17 cellular contexts compared by ENCODE assay signal in the genomic region with DNA sequence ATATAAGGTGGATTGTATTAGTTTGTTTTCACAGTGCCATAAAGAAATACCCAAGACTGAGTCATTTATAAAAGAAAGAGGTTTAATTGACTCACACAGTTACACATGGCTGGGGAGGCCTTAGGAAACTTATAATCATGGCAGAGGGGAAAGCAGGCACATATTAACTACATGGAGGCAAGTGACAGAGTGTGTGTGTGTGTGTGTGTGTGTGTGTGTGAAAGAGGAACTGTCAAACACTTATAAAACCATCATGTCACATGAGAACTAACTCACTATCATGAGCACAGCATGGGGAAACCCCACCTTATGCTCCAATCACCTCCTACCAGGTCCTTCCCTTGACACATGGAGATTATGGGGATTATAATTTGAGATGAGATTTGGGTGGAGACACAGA.
DNase-seq lines count a peak whose midpoint lies in the region; ATAC-seq and TF ChIP-seq lines count a peak whose summit lies in the region.
"Had no signal": no experiment of that assay in that cellular context is flagged by ENCODE, and none has a peak within 500 bp of the region (broad histone marks: within the 10 kb centered on the region; RNA-seq: fewer than 3 reads in every experiment).

No MANE protein-coding gene starts in this region.

- H3K4me1 Mint-ChIP-seq in activated naive CD4-positive, alpha-beta T cell treated with anti-CD3 and anti-CD28 coated beads for 36 hours (ENCODE audit: low read depth) = peaks cover 58% of the 10 kb centered on the region
- H3K4me1 Mint-ChIP-seq in activated naive CD4-positive, alpha-beta T cell treated with anti-CD3 and anti-CD28 coated beads, Interleukin-2, amount 10 ng/mL, durations not matched to agents 7 days and 5 days = peaks cover 11% of the 10 kb centered on the region
- peaks cover 24% of the 10 kb centered on the region for H3K4me1 Mint-ChIP-seq in activated T-helper 1 cell treated with anti-CD3 and anti-CD28 coated beads, Interleukin-12 subunit alpha, Interleukin-12 subunit beta, Interleukin-2, Interleukin-4 antibody, amounts not matched to agents 30 ng/mL and 10 ng/mL and 1 ng/mL, durations not matched to agents 14 hours and 24 hours and 36 hours (ENCODE audit: low read depth)
- no peaks in the 10 kb centered on the region for H3K4me1 Mint-ChIP-seq in WTC11
- H3K4me1 Mint-ChIP-seq: immature natural killer cell had no signal

- no peak overlapping the region for H3K4me3 Mint-ChIP-seq in activated naive CD4-positive, alpha-beta T cell treated with anti-CD3 and anti-CD28 coated beads for 36 hours
- no peak overlapping the region for H3K4me3 Mint-ChIP-seq in activated naive CD4-positive, alpha-beta T cell treated with anti-CD3 and anti-CD28 coated beads, Interleukin-2, amount 10 ng/mL, durations not matched to agents 7 days and 5 days
- no peak overlapping the region for H3K4me3 Mint-ChIP-seq in activated T-helper 1 cell treated with anti-CD3 and anti-CD28 coated beads, Interleukin-12 subunit alpha, Interleukin-12 subunit beta, Interleukin-2, Interleukin-4 antibody, amounts not matched to agents 30 ng/mL and 10 ng/mL and 1 ng/mL, durations not matched to agents 14 hours and 24 hours and 36 hours
- H3K4me3 Mint-ChIP-seq in WTC11 = no peak overlapping the region
- H3K4me3 Mint-ChIP-seq: activated naive CD8-positive, alpha-beta T cell treated with anti-CD3 and anti-CD28 coated beads, Interleukin-2, amount 10 ng/mL, durations not matched to agents 7 days and 5 days; effector memory CD8-positive, alpha-beta T cell; immature natural killer cell had no signal

- peaks cover 6% of the 10 kb centered on the region for H3K36me3 Mint-ChIP-seq in activated naive CD4-positive, alpha-beta T cell treated with anti-CD3 and anti-CD28 coated beads for 36 hours (ENCODE audit: low read depth)
- peaks cover 5% of the 10 kb centered on the region for H3K36me3 Mint-ChIP-seq in activated naive CD4-positive, alpha-beta T cell treated with anti-CD3 and anti-CD28 coated beads, Interleukin-2, amount 10 ng/mL, durations not matched to agents 7 days and 5 days
- H3K36me3 Mint-ChIP-seq in activated T-helper 1 cell treated with anti-CD3 and anti-CD28 coated beads, Interleukin-12 subunit alpha, Interleukin-12 subunit beta, Interleukin-2, Interleukin-4 antibody, amounts not matched to agents 30 ng/mL and 10 ng/mL and 1 ng/mL, durations not matched to agents 14 hours and 24 hours and 36 hours (ENCODE audit: low read depth) = peaks cover 9% of the 10 kb centered on the region
- no peaks in the 10 kb centered on the region for H3K36me3 Mint-ChIP-seq in WTC11

- ATAC-seq in GM21381 (IDR thresholded peaks at IDR 0.05; ENCODE audit: unreplicated experiment) = no peak
- ATAC-seq in WTC11 = no peak
- ATAC-seq: effector memory CD8-positive, alpha-beta T cell; HCT116; K562; Panc1 had no signal

- DNase-seq in activated naive CD4-positive, alpha-beta T cell treated with anti-CD3 and anti-CD28 coated beads for 36 hours = peak; percentile 83
- DNase-seq in activated naive CD4-positive, alpha-beta T cell treated with anti-CD3 and anti-CD28 coated beads, Interleukin-2, amount 10 ng/mL, durations not matched to agents 7 days and 5 days = no peak
- DNase-seq in activated T-helper 1 cell treated with anti-CD3 and anti-CD28 coated beads, Interleukin-12 subunit alpha, Interleukin-12 subunit beta, Interleukin-2, Interleukin-4 antibody, amounts not matched to agents 30 ng/mL and 10 ng/mL and 1 ng/mL, durations not matched to agents 14 hours and 24 hours and 36 hours (ENCODE audit: low spot score) = no peak
- DNase-seq in stimulated activated CD4-positive, alpha-beta T cell treated with anti-CD3 and anti-CD28 coated beads, Interleukin-12 subunit alpha, Interleukin-12 subunit beta, amount 100 ng/mL, for 48 hours (ENCODE audit: low read depth in 2 of 3, low spot score in 1 of 3) = peak; percentile 6 to 41 (median 40)
- no peak for DNase-seq in NCI-H226
- no peak for DNase-seq in WTC11 (ENCODE audit: low spot score)
- no peak for DNase-seq in SKM-1 (lab: John Stamatoyannopoulos, UW; ENCODE audit: unreplicated experiment)
- DNase-seq: activated naive CD8-positive, alpha-beta T cell treated with anti-CD3 and anti-CD28 coated beads, Interleukin-2, amount 10 ng/mL, durations not matched to agents 7 days and 5 days; caudate nucleus; effector memory CD8-positive, alpha-beta T cell; immature natural killer cell; NCI-H187 treated with DMSO at 0.1 percent for 48 hours; NCI-H524 treated with DMSO at 0.1 percent for 48 hours had no signal

- intact Hi-C loops in activated naive CD4-positive, alpha-beta T cell treated with anti-CD3 and anti-CD28 coated beads for 36 hours (cut with micrococcal nuclease) = loop anchor here (1.0 to 2.0 kb wide), 8 partner anchors 41 to 417 kb away; no protein-coding TSS in a partner anchor
- intact Hi-C loops in activated T-helper 1 cell treated with anti-CD3 and anti-CD28 coated beads, Interleukin-12 subunit alpha, Interleukin-12 subunit beta, Interleukin-2, Interleukin-4 antibody, amounts not matched to agents 30 ng/mL and 10 ng/mL and 1 ng/mL, durations not matched to agents 14 hours and 24 hours and 36 hours (cut with micrococcal nuclease) = loop anchor here (1.0 to 5.0 kb wide), 4 partner anchors 39 to 121 kb away; partner anchors contain the start of gene IL7R

- peaks cover 10% of the 10 kb centered on the region for H3K9me3 Mint-ChIP-seq in activated naive CD4-positive, alpha-beta T cell treated with anti-CD3 and anti-CD28 coated beads for 36 hours
- H3K9me3 Mint-ChIP-seq in activated naive CD4-positive, alpha-beta T cell treated with anti-CD3 and anti-CD28 coated beads, Interleukin-2, amount 10 ng/mL, durations not matched to agents 7 days and 5 days = peaks cover 7% of the 10 kb centered on the region
- peaks cover 5% of the 10 kb centered on the region for H3K9me3 Mint-ChIP-seq in activated T-helper 1 cell treated with anti-CD3 and anti-CD28 coated beads, Interleukin-12 subunit alpha, Interleukin-12 subunit beta, Interleukin-2, Interleukin-4 antibody, amounts not matched to agents 30 ng/mL and 10 ng/mL and 1 ng/mL, durations not matched to agents 14 hours and 24 hours and 36 hours
- H3K9me3 Mint-ChIP-seq in WTC11 = peaks cover 7% of the 10 kb centered on the region; the same call in 1 of the 2 replicates
- H3K9me3 Mint-ChIP-seq: effector memory CD8-positive, alpha-beta T cell had no signal

- POLR2A ChIA-PET in WTC11 (lab: Charles Lee) = no interaction called here

- CTCF ChIA-PET in activated naive CD4-positive, alpha-beta T cell treated with anti-CD3 and anti-CD28 coated beads for 36 hours (lab: Charles Lee) = interaction anchor here (0.6 to 1.4 kb wide), 5 partner anchors 17 to 447 kb away, joined by 3 to 5 read pairs (median 4); no protein-coding TSS in a partner anchor
- CTCF ChIA-PET in activated naive CD4-positive, alpha-beta T cell treated with anti-CD3 and anti-CD28 coated beads, Interleukin-2, amount 10 ng/mL, durations not matched to agents 7 days and 5 days (lab: Charles Lee) = interaction anchor here (0.6 kb wide), 1 partner anchor 82 kb away, joined by 3 read pairs; no protein-coding TSS in a partner anchor
- CTCF ChIA-PET in WTC11 (lab: Charles Lee) = no interaction called here

- peak overlapping the region; percentile 73 for H3K27ac Mint-ChIP-seq in activated naive CD4-positive, alpha-beta T cell treated with anti-CD3 and anti-CD28 coated beads for 36 hours
- H3K27ac Mint-ChIP-seq in activated naive CD4-positive, alpha-beta T cell treated with anti-CD3 and anti-CD28 coated beads, Interleukin-2, amount 10 ng/mL, durations not matched to agents 7 days and 5 days = no peak overlapping the region
- peak overlapping the region; percentile 69 for H3K27ac Mint-ChIP-seq in activated T-helper 1 cell treated with anti-CD3 and anti-CD28 coated beads, Interleukin-12 subunit alpha, Interleukin-12 subunit beta, Interleukin-2, Interleukin-4 antibody, amounts not matched to agents 30 ng/mL and 10 ng/mL and 1 ng/mL, durations not matched to agents 14 hours and 24 hours and 36 hours
- no peak overlapping the region for H3K27ac Mint-ChIP-seq in WTC11
- H3K27ac Mint-ChIP-seq: activated naive CD8-positive, alpha-beta T cell treated with anti-CD3 and anti-CD28 coated beads, Interleukin-2, amount 10 ng/mL, durations not matched to agents 7 days and 5 days; effector memory CD8-positive, alpha-beta T cell; immature natural killer cell had no signal

- H3K27me3 Mint-ChIP-seq in activated naive CD4-positive, alpha-beta T cell treated with anti-CD3 and anti-CD28 coated beads for 36 hours (ENCODE audit: low read depth) = no peaks in the 10 kb centered on the region
- H3K27me3 Mint-ChIP-seq in activated naive CD4-positive, alpha-beta T cell treated with anti-CD3 and anti-CD28 coated beads, Interleukin-2, amount 10 ng/mL, durations not matched to agents 7 days and 5 days = no peaks in the 10 kb centered on the region
- no peaks in the 10 kb centered on the region for H3K27me3 Mint-ChIP-seq in activated T-helper 1 cell treated with anti-CD3 and anti-CD28 coated beads, Interleukin-12 subunit alpha, Interleukin-12 subunit beta, Interleukin-2, Interleukin-4 antibody, amounts not matched to agents 30 ng/mL and 10 ng/mL and 1 ng/mL, durations not matched to agents 14 hours and 24 hours and 36 hours (ENCODE audit: insufficient read depth)
- H3K27me3 Mint-ChIP-seq in WTC11 (ENCODE audit: low read depth) = peaks cover 73% of the 10 kb centered on the region
- H3K27me3 Mint-ChIP-seq: activated naive CD8-positive, alpha-beta T cell treated with anti-CD3 and anti-CD28 coated beads, Interleukin-2, amount 10 ng/mL, durations not matched to agents 7 days and 5 days; effector memory CD8-positive, alpha-beta T cell had no signal

- TF ChIP-seq CTCF in WTC11 (IDR thresholded peaks at IDR 0.05) = no peak

TF ChIP-seq in WTC11, 78 proteins besides CTCF, POLR2A, EP300 and RAD21:
- no peak for TF ChIP-seq MLX (CRISPR knock-in tag; IDR thresholded peaks at IDR 0.05)

Comparison
In these comparisons a context has a peak if more than half of its experiments do, and no peak if none do; other contexts are left out.
1. DNase-seq: peak in activated naive CD4-positive, alpha-beta T cell treated with anti-CD3 and anti-CD28 coated beads for 36 hours (single experiment) and stimulated activated CD4-positive, alpha-beta T cell treated with anti-CD3 and anti-CD28 coated beads, Interleukin-12 subunit alpha, Interleukin-12 subunit beta, amount 100 ng/mL, for 48 hours (3 of 3); none in activated naive CD4-positive, alpha-beta T cell treated with anti-CD3 and anti-CD28 coated beads, Interleukin-2, amount 10 ng/mL, durations not matched to agents 7 days and 5 days (single experiment), activated T-helper 1 cell treated with anti-CD3 and anti-CD28 coated beads, Interleukin-12 subunit alpha, Interleukin-12 subunit beta, Interleukin-2, Interleukin-4 antibody, amounts not matched to agents 30 ng/mL and 10 ng/mL and 1 ng/mL, durations not matched to agents 14 hours and 24 hours and 36 hours (single experiment), NCI-H226 (single experiment), WTC11 (single experiment) and SKM-1 (single experiment).
2. H3K27ac Mint-ChIP-seq: peak in activated naive CD4-positive, alpha-beta T cell treated with anti-CD3 and anti-CD28 coated beads for 36 hours (single experiment) and activated T-helper 1 cell treated with anti-CD3 and anti-CD28 coated beads, Interleukin-12 subunit alpha, Interleukin-12 subunit beta, Interleukin-2, Interleukin-4 antibody, amounts not matched to agents 30 ng/mL and 10 ng/mL and 1 ng/mL, durations not matched to agents 14 hours and 24 hours and 36 hours (single experiment); none in activated naive CD4-positive, alpha-beta T cell treated with anti-CD3 and anti-CD28 coated beads, Interleukin-2, amount 10 ng/mL, durations not matched to agents 7 days and 5 days (single experiment) and WTC11 (single experiment).